In the genomic region with DNA sequence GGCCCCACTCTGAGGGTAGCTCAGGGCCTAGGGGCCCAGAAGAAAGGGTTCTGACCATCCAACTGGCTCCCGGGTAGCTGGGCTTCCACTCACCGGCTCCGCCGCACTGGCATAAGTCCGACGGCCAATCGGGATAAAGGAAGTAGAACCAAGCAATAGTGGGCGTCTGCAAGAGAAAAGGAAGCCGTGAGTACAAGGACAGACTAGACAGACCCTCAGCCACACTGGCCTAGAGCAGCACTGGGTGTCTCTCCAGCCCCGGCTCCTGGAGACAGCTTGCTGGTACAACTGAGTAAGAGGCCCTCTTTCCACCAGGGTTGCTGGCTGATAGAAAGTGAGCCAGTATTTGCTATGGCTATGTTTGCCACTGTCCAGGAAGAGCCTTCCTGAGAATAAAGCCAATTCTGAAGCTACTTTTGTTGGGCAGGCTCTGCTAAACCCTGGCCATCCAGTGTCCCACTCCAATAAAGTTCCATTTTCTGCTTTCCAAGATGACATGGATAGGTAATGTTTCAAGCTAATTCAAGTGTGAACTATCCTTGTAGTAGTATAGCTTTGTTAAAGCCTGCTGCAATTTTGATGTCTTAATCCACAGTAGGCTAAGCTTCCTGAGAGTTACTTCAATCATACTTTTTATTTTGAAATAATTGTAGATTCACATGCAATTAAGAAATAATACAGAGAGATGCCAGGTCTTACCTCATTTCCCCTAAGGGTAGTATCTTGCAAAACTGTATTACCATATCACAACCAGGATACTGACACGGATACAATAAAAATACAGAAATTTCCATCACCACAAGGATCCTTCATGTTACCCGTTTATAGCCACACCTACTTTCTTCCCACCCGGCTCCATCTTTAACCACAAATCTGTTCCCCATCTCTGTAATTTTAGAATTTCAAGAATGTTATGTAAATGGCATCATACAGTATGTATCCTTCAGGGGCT, we compare ENCODE assay signal across 1 cellular context.
TF ChIP-seq lines count a peak whose summit lies in the region.

No MANE protein-coding gene starts in this region.

TF ChIP-seq in HepG2, 621 proteins besides CTCF, POLR2A, EP300 and RAD21:
- TF ChIP-seq ZNF670 (CRISPR knock-in tag; IDR thresholded peaks at IDR 0.05; ENCODE audit: borderline replicate concordance) (no peak), ZNF251 (CRISPR knock-in tag; IDR thresholded peaks at IDR 0.05) (no peak), NPAS2 (CRISPR knock-in tag; IDR thresholded peaks at IDR 0.05; ENCODE audit: borderline replicate concordance) (no peak), MAFF (IDR thresholded peaks at IDR 0.05; ENCODE audit: low read depth, low read length) (no peak), KDM6A (CRISPR knock-in tag; IDR thresholded peaks at IDR 0.05; ENCODE audit: low read depth) (no peak), ZNF20 (CRISPR knock-in tag; IDR thresholded peaks at IDR 0.05) (no peak), ATF7 (IDR thresholded peaks at IDR 0.05) (no peak), ATF7 (CRISPR knock-in tag; IDR thresholded peaks at IDR 0.05) (no peak), SOX5 (CRISPR knock-in tag; IDR thresholded peaks at IDR 0.05; ENCODE audit: borderline replicate concordance) (no peak), ZMYM3 (CRISPR knock-in tag; IDR thresholded peaks at IDR 0.05) (no peak), ZNF431 (CRISPR knock-in tag; IDR thresholded peaks at IDR 0.05; ENCODE audit: borderline replicate concordance, low read depth) (no peak), CHCHD3 (CRISPR knock-in tag; IDR thresholded peaks at IDR 0.05) (no peak), ZNF891 (CRISPR knock-in tag; IDR thresholded peaks at IDR 0.05) (no peak), ZMAT3 (CRISPR knock-in tag; conservative IDR thresholded peaks at IDR 0.05) (no peak), NKX3-1 (CRISPR knock-in tag; IDR thresholded peaks at IDR 0.05) (no peak)
- TF ChIP-seq, protein P1, sequence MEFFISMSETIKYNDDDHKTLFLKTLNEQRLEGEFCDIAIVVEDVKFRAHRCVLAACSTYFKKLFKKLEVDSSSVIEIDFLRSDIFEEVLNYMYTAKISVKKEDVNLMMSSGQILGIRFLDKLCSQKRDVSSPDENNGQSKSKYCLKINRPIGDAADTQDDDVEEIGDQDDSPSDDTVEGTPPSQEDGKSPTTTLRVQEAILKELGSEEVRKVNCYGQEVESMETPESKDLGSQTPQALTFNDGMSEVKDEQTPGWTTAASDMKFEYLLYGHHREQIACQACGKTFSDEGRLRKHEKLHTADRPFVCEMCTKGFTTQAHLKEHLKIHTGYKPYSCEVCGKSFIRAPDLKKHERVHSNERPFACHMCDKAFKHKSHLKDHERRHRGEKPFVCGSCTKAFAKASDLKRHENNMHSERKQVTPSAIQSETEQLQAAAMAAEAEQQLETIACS (CRISPR knock-in tag; IDR thresholded peaks at IDR 0.05), result no peak
- TF ChIP-seq, protein P2, sequence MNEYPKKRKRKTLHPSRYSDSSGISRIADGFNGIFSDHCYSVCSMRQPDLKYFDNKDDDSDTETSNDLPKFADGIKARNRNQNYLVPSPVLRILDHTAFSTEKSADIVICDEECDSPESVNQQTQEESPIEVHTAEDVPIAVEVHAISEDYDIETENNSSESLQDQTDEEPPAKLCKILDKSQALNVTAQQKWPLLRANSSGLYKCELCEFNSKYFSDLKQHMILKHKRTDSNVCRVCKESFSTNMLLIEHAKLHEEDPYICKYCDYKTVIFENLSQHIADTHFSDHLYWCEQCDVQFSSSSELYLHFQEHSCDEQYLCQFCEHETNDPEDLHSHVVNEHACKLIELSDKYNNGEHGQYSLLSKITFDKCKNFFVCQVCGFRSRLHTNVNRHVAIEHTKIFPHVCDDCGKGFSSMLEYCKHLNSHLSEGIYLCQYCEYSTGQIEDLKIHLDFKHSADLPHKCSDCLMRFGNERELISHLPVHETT (CRISPR knock-in tag; conservative IDR thresholded peaks at IDR 0.05), result no peak
